ENCODE assay signal across 8 cellular contexts in genomic region chr3:129249284-129250065, GRCh38. TPM values are rescaled to one million over a fixed set of nuclear protein-coding genes. Genes with fewer than 3 reads are reported as not detected.
DNase-seq lines count a peak whose midpoint lies in the region; ATAC-seq and TF ChIP-seq lines count a peak whose summit lies in the region.

Gene COPG1, plus strand, starts transcription at chr3:129249606. Its CDS starts 104 bp downstream, at chr3:129249710.

- H3K27ac ChIP-seq in osteoblast (ENCODE audit: low read depth, low read length) (peak within 1 kb of the TSS; percentile 98), temporal lobe (ENCODE audit: low read depth, low read length) (peak within 1 kb of the TSS; percentile 78)

- peaks cover 22% of the 10 kb centered on the region for H4K20me1 ChIP-seq in osteoblast (ENCODE audit: insufficient read depth, low read length)

- H3K27me3 ChIP-seq in osteoblast (ENCODE audit: insufficient read depth, low read length), result no peaks in the 10 kb centered on the region

- peak within 1 kb of the TSS; percentile 99 to 100 for H3K27ac Mint-ChIP-seq in activated naive CD4-positive, alpha-beta T cell treated with anti-CD3 and anti-CD28 coated beads, Interleukin-2, amount 50 U/mL, for 72 hours

- H3K36me3 ChIP-seq in osteoblast (ENCODE audit: insufficient read depth, low read length), result peaks cover 28% of the 10 kb centered on the region

- peak within 1 kb of the TSS; percentile 98 for H3K4me3 ChIP-seq in osteoblast (ENCODE audit: insufficient read depth, low read length)

- DNase-seq in GM10266 (ENCODE audit: extremely low spot score) (peak; percentile 91), NCI-H128 (lab: John Stamatoyannopoulos, UW; ENCODE audit: unreplicated experiment) (peak; percentile 90), SKM-1 treated with dmso at 0.1 percent for 144 hours (lab: John Stamatoyannopoulos, UW; ENCODE audit: unreplicated experiment) (peak; percentile 83), glomerular endothelial cell (ENCODE audit: extremely low read depth, low read depth, low spot score) (peak; percentile 56), osteoblast (ENCODE audit: insufficient read length, low spot score, missing footprints) (peak; percentile 97)
- DNase-seq in activated naive CD4-positive, alpha-beta T cell treated with anti-CD3 and anti-CD28 coated beads, Interleukin-2, amount 50 U/mL, for 72 hours (ENCODE audit: low spot score in 2 of 2), result peak; percentile 90 to 94

- H3K9me3 ChIP-seq in osteoblast (ENCODE audit: low read depth, low read length), result no peaks in the 10 kb centered on the region

- H2AFZ ChIP-seq in osteoblast (ENCODE audit: low read length), result peak within 1 kb of the TSS; percentile 89

- peak within 1 kb of the TSS; percentile 92 for H3K4me2 ChIP-seq in osteoblast (ENCODE audit: insufficient read depth, low read length)

- no peaks in the 10 kb centered on the region for H3K9me3 Mint-ChIP-seq in activated naive CD4-positive, alpha-beta T cell treated with anti-CD3 and anti-CD28 coated beads, Interleukin-2, amount 50 U/mL, for 72 hours

- peaks cover 71% of the 10 kb centered on the region for H3K79me2 ChIP-seq in osteoblast (ENCODE audit: insufficient read depth, low read length)

- peak; percentile 89 for ATAC-seq in HG02642 (IDR thresholded peaks at IDR 0.05; ENCODE audit: poor library complexity, unreplicated experiment)
- peak; percentile 88 to 93 for ATAC-seq in activated naive CD4-positive, alpha-beta T cell treated with anti-CD3 and anti-CD28 coated beads, Interleukin-2, amount 50 U/mL, for 72 hours

- peaks cover 8 to 29% of the 10 kb centered on the region in 2 donors for H3K36me3 Mint-ChIP-seq in activated naive CD4-positive, alpha-beta T cell treated with anti-CD3 and anti-CD28 coated beads, Interleukin-2, amount 50 U/mL, for 72 hours

- H3K4me1 ChIP-seq in osteoblast (ENCODE audit: insufficient read depth, low read length), result peaks cover 40% of the 10 kb centered on the region

- TF ChIP-seq CTCF in GM10266 (IDR thresholded peaks at IDR 0.05; ENCODE audit: control insufficient read depth, insufficient read depth, low read depth, missing control alignments), result no peak
- TF ChIP-seq CTCF in osteoblast (IDR thresholded peaks at IDR 0.05; ENCODE audit: extremely low read depth, low read depth, low read length), result no peak

RNA-seq across cellular contexts. Expression of gene COPG1, which starts in this region (rescaled TPM):
- 100 to 1,000 TPM; 130 to 147 TPM for total RNA-seq in activated naive CD4-positive, alpha-beta T cell treated with anti-CD3 and anti-CD28 coated beads, Interleukin-2, amount 50 U/mL, for 72 hours
- total RNA-seq in glomerular endothelial cell (175 and 219 TPM in 2 replicates), osteoblast (297 and 305 TPM in 2 replicates), temporal lobe (79.4 TPM)

Comparison
In these comparisons a context has a peak if more than half of its experiments do, and no peak if none do; other contexts are left out.
1. Peak in every context shown above with its lines: DNase-seq, ATAC-seq, H3K4me3 ChIP-seq and H3K27ac ChIP-seq.